Comparison of ENCODE assay signal across 12 cellular contexts in the genomic region with DNA sequence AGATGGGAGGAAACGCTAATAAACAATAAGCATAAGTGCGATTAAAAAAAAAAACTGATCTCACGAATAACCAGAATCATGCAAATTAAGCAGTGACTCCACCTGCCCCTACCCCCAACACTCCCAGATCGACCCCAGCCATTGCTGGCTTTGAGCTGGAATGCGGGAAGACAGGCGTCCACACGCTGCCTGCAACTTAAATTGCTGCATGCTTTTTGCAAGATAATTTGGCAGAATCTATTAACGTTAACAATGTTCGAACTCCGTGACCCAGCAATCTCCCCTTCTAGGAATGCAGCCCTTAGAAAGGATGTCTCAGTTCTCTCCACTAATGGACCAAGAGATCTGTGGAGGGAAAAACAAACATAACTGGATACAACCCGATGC. TPM values are rescaled to one million over a fixed set of nuclear protein-coding genes. Genes with fewer than 3 reads are reported as not detected.
DNase-seq lines count a peak whose midpoint lies in the region; ATAC-seq and TF ChIP-seq lines count a peak whose summit lies in the region.
"Had no signal": no experiment of that assay in that cellular context is flagged by ENCODE, and none has a peak within 500 bp of the region (broad histone marks: within the 10 kb centered on the region; RNA-seq: fewer than 3 reads in every experiment).

No MANE protein-coding gene starts in this region.

- peak overlapping the region in 1 of 2 donors; percentile 68 for H3K9ac ChIP-seq in mucosa of rectum (ENCODE audit: low read depth in 1 of 2, low read length in 2 of 2)

- peak; percentile 14 for DNase-seq in Right ventricle myocardium inferior (ENCODE audit: missing footprints)
- DNase-seq in right atrium auricular region (ENCODE audit: low spot score), result no peak
- DNase-seq in vagina (ENCODE audit: extremely low spot score in 2 of 2), result no peak
- no peak for DNase-seq in activated gamma-delta T cell (lab: John Stamatoyannopoulos, UW)
- DNase-seq in brain microvascular endothelial cell, result no peak
- DNase-seq: BE2C, NCI-H2171, OCI-M1 had no signal

- H3K27me3 ChIP-seq in right atrium auricular region (no peaks in the 10 kb centered on the region), mucosa of rectum (ENCODE audit: control insufficient read depth in 2 of 2, insufficient read depth in 2 of 2, low read length in 2 of 2) (no peaks in the 10 kb centered on the region), vagina (no peaks in the 10 kb centered on the region), brain microvascular endothelial cell (replicated peaks) (peaks cover 11% of the 10 kb centered on the region)

- no peaks in the 10 kb centered on the region for H3K9me3 ChIP-seq in right atrium auricular region
- H3K9me3 ChIP-seq in mucosa of rectum (ENCODE audit: control insufficient read depth in 2 of 2, low read length in 2 of 2), result no peaks in the 10 kb centered on the region
- H3K9me3 ChIP-seq in vagina, result no peaks in the 10 kb centered on the region
- H3K9me3 ChIP-seq: BE2C had no signal

- H3K4me3 ChIP-seq in right atrium auricular region (no peak overlapping the region), mucosa of rectum (ENCODE audit: low read length in 2 of 2) (peak overlapping the region in 1 of 2 donors; percentile 48), vagina (peak overlapping the region in 1 of 2 donors; percentile 65), brain microvascular endothelial cell (ENCODE audit: low read depth, low read length) (no peak overlapping the region)

- H3K36me3 ChIP-seq in right atrium auricular region, result peaks cover 4% of the 10 kb centered on the region
- peaks cover 14 to 16% of the 10 kb centered on the region in 2 donors for H3K36me3 ChIP-seq in mucosa of rectum (ENCODE audit: control insufficient read depth in 2 of 2, insufficient read depth in 2 of 2, low read length in 2 of 2)
- H3K36me3 ChIP-seq in vagina, result no peaks in the 10 kb centered on the region
- no peaks in the 10 kb centered on the region for H3K36me3 ChIP-seq in brain microvascular endothelial cell (replicated peaks)

- in situ Hi-C loops in brain microvascular endothelial cell (cut with HindIII; ENCODE audit: low pct_ligation_motif_present, low sequenced_read_pairs), result no loop called here

- ATAC-seq in Right ventricle myocardium inferior, result no peak
- no peak for ATAC-seq in GM18868 (IDR thresholded peaks at IDR 0.05; ENCODE audit: unreplicated experiment)

- peaks cover 0 to 78% of the 10 kb centered on the region in 2 donors for H3K4me1 ChIP-seq in right atrium auricular region
- peaks cover 64 to 77% of the 10 kb centered on the region in 2 donors for H3K4me1 ChIP-seq in mucosa of rectum (ENCODE audit: control insufficient read depth in 2 of 2, insufficient read depth in 2 of 2, low read length in 2 of 2)
- H3K4me1 ChIP-seq in vagina, result peaks cover 65% of the 10 kb centered on the region

- TF ChIP-seq POLR2A in vagina (IDR thresholded peaks at IDR 0.05), result no peak

- TF ChIP-seq CTCF in right atrium auricular region (IDR thresholded peaks at IDR 0.05) (no peak), vagina (IDR thresholded peaks at IDR 0.05) (no peak), brain microvascular endothelial cell (IDR thresholded peaks at IDR 0.05; ENCODE audit: low read depth, low read length, missing control alignments) (no peak)

- intact Hi-C loops in Right ventricle myocardium inferior (cut with DNase I), result no loop called here
- intact Hi-C loops in vagina (cut with DNase I), result no loop called here

- H3K27ac ChIP-seq in right atrium auricular region (no peak overlapping the region), angular gyrus (ENCODE audit: low read depth, low read length) (peak overlapping the region; percentile 93), mucosa of rectum (ENCODE audit: low read depth in 2 of 2, low read length in 2 of 2) (peak overlapping the region; percentile 23 to 91), vagina (peak overlapping the region; percentile 90), brain microvascular endothelial cell (no peak overlapping the region)
- H3K27ac ChIP-seq: epithelial cell of prostate had no signal

RNA-seq across cellular contexts. Expression of gene CKB, which starts 0.9 kb away (rescaled TPM):
- 577 TPM for total RNA-seq in Right ventricle myocardium inferior
- total RNA-seq in right atrium auricular region, result 100 to 1,000 TPM; 546 to 707 TPM
- 179 TPM for total RNA-seq in vagina

RNA-seq across cellular contexts. Expression of gene TRMT61A, which starts 5.4 kb away (rescaled TPM):
- 5.6 TPM for total RNA-seq in Right ventricle myocardium inferior
- total RNA-seq in right atrium auricular region, result 1 to 10 TPM; 4.4 to 7.4 TPM
- total RNA-seq in vagina, result 17.7 TPM

RNA-seq across cellular contexts. Expression of gene BAG5, which starts 38.9 kb away (rescaled TPM):
- 16.1 TPM for total RNA-seq in Right ventricle myocardium inferior
- total RNA-seq in right atrium auricular region, result 10 to 100 TPM; 16.1 to 17.7 TPM
- total RNA-seq in vagina, result 21.6 TPM

RNA-seq across cellular contexts. Expression of gene COA8, which starts 39.2 kb away (rescaled TPM):
- total RNA-seq in Right ventricle myocardium inferior (49.3 TPM), right atrium auricular region (10 to 100 TPM; 21.3 to 53.2 TPM), vagina (17.2 TPM)

Comparison
In these comparisons a context has a peak if more than half of its experiments do, and no peak if none do; other contexts are left out.
1. H3K27ac ChIP-seq: peak in angular gyrus (single experiment), mucosa of rectum (2 of 2) and vagina (single experiment); none in right atrium auricular region (0 of 2) and brain microvascular endothelial cell (single experiment).